9 cellular contexts compared by ENCODE assay signal in the genomic region with DNA sequence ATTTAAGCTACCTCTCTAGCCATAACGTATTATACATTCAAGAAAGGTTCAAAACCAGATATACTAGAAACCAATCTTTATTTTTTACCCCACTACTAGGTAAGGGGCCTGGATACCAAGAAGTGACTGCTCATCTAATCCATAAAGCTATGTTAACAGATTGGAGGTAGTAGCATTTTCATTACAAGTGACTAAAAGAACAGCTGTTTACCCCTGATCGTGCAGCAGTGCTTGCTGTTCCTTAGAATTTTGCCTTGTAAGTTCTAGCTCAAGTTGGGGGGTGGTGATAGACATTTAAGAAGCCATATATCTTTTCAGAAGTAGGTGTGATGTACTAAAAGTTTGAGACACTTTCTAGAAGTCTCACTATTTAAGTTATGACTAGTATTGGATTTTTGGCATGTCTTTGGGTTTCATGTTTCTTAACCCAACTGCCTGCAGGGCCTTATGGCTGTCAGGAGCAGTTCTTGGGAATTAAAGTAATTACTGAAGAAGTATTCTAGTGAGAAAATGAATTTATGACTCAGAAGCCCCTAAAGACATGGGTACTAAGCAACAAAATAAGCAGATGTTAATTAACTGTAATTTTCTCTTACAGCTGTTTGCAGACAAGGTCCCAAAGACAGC. TPM values are rescaled to one million over a fixed set of nuclear protein-coding genes. Genes with fewer than 3 reads are reported as not detected.
DNase-seq lines count a peak whose midpoint lies in the region; ATAC-seq, FAIRE-seq and TF ChIP-seq lines count a peak whose summit lies in the region.
"Had no signal": no experiment of that assay in that cellular context is flagged by ENCODE, and none has a peak within 500 bp of the region (broad histone marks: within the 10 kb centered on the region; RNA-seq: fewer than 3 reads in every experiment).

No MANE protein-coding gene starts in this region.

- intact Hi-C loops in activated naive CD4-positive, alpha-beta T cell treated with anti-CD3 and anti-CD28 coated beads for 36 hours (cut with micrococcal nuclease): no loop called here
- intact Hi-C loops in transverse colon (cut with DNase I; ENCODE audit: low total_unique reads): no loop called here
- intact Hi-C loops in left colon (cut with DNase I, micrococcal nuclease): no loop called here

- WGBS in transverse colon (ENCODE audit: low coverage in 1 of 2), 2 donors: 5 to 10% methylated on average over 2 of the region's 2 CpGs

- no peak for TF ChIP-seq CTCF in keratinocyte (optimal IDR thresholded peaks at IDR 0.05 in 1 of 3, IDR thresholded peaks at IDR 0.05 in 1 of 3, conservative IDR thresholded peaks at IDR 0.05 in 1 of 3; ENCODE audit: extremely low read depth in 1 of 3, insufficient read depth in 2 of 3, low read length in 3 of 3)
- TF ChIP-seq CTCF in transverse colon (IDR thresholded peaks at IDR 0.05): no peak

- peak overlapping the region; percentile 100 for H3K9ac ChIP-seq in keratinocyte (ENCODE audit: control insufficient read depth, extremely low read depth, insufficient read depth, low read length)

- CTCF ChIA-PET in activated naive CD4-positive, alpha-beta T cell treated with anti-CD3 and anti-CD28 coated beads for 36 hours (lab: Charles Lee): interaction anchor here (0.6 to 2.1 kb wide), 10 partner anchors 24 to 321 kb away, joined by 3 to 9 read pairs (median 4); no protein-coding TSS in a partner anchor

- no peaks in the 10 kb centered on the region for H3K9me3 ChIP-seq in keratinocyte (ENCODE audit: control insufficient read depth, low read depth, low read length)
- no peaks in the 10 kb centered on the region for H3K9me3 ChIP-seq in transverse colon

- no peaks in the 10 kb centered on the region for H3K27me3 Mint-ChIP-seq in activated naive CD4-positive, alpha-beta T cell treated with anti-CD3 and anti-CD28 coated beads for 36 hours (ENCODE audit: low read depth)

- DNase-seq in activated naive CD4-positive, alpha-beta T cell treated with anti-CD3 and anti-CD28 coated beads for 36 hours: no peak
- no peak for DNase-seq in activated naive CD4-positive, alpha-beta T cell treated with anti-CD3 and anti-CD28 coated beads, Interleukin-2, amount 50 U/mL, for 16 hours
- no peak for DNase-seq in activated naive CD4-positive, alpha-beta T cell treated with anti-CD3 and anti-CD28 coated beads, Interleukin-2, amount 50 U/mL, for 72 hours (ENCODE audit: low spot score in 2 of 2)
- DNase-seq in keratinocyte (ENCODE audit: low read depth, low spot score) (no peak), transverse colon (no peak), NCI-H2107 treated with DMSO at 0.1 percent for 48 hours (lab: John Stamatoyannopoulos, UW; ENCODE audit: unreplicated experiment) (no peak), left colon (no peak), SKM-1 treated with dmso at 0.1 percent for 144 hours (lab: John Stamatoyannopoulos, UW; ENCODE audit: unreplicated experiment) (no peak)
- DNase-seq: DMS79 treated with DMSO at 0.1 percent for 48 hours had no signal

- H3K36me3 ChIP-seq in keratinocyte (ENCODE audit: control insufficient read depth in 2 of 2, extremely low read depth in 1 of 2, insufficient read depth in 2 of 2, low read length in 2 of 2) (peaks cover 20 to 45% of the 10 kb centered on the region in 2 experiments), transverse colon (peaks cover 0 to 45% (median 20%) of the 10 kb centered on the region in 4 donors)

- H3K27ac ChIP-seq in keratinocyte (ENCODE audit: control insufficient read depth, insufficient read depth, low read length) (peak overlapping the region; percentile 100), transverse colon (peak overlapping the region; percentile 99 to 100 (median 100))

- TF ChIP-seq EP300 in transverse colon (IDR thresholded peaks at IDR 0.05; ENCODE audit: low read depth): no peak

- H3K27me3 ChIP-seq in keratinocyte (ENCODE audit: control insufficient read depth, extremely low read depth, insufficient read depth, low read length) (no peaks in the 10 kb centered on the region), transverse colon (no peaks in the 10 kb centered on the region)

- no peak overlapping the region for H2AFZ ChIP-seq in keratinocyte (ENCODE audit: control insufficient read depth, low read length)

- no peak for TF ChIP-seq POLR2A in transverse colon (IDR thresholded peaks at IDR 0.05)

- H3K4me1 Mint-ChIP-seq in activated naive CD4-positive, alpha-beta T cell treated with anti-CD3 and anti-CD28 coated beads for 36 hours (ENCODE audit: low read depth): peaks cover 30% of the 10 kb centered on the region

- H4K20me1 ChIP-seq in keratinocyte (ENCODE audit: control insufficient read depth, extremely low read depth, insufficient read depth, low read length): peaks cover 44% of the 10 kb centered on the region

- dilution Hi-C loops in keratinocyte (cut with MboI; ENCODE audit: extremely low pct_ligation_motif_present, low sequenced_read_pairs): no loop called here

- peak overlapping the region; percentile 73 to 98 (median 89) for H3K4me3 ChIP-seq in keratinocyte (ENCODE audit: control insufficient read depth in 2 of 3, extremely low read depth in 1 of 3, insufficient read depth in 2 of 3, low read depth in 1 of 3, low read length in 3 of 3)
- peak overlapping the region in 3 of 4 donors; percentile 79 to 83 (median 80) for H3K4me3 ChIP-seq in transverse colon

- H3K9me1 ChIP-seq in keratinocyte (ENCODE audit: control insufficient read depth, extremely low read depth, insufficient read depth, low read length): peaks cover 3% of the 10 kb centered on the region

- H3K4me2 ChIP-seq in keratinocyte (ENCODE audit: control insufficient read depth, extremely low read depth, insufficient read depth, low read depth, low read length): peak overlapping the region; percentile 97

- no peaks in the 10 kb centered on the region for H3K9me3 Mint-ChIP-seq in activated naive CD4-positive, alpha-beta T cell treated with anti-CD3 and anti-CD28 coated beads for 36 hours
- no peaks in the 10 kb centered on the region for H3K9me3 Mint-ChIP-seq in activated naive CD4-positive, alpha-beta T cell treated with anti-CD3 and anti-CD28 coated beads, Interleukin-2, amount 50 U/mL, for 72 hours

- peak overlapping the region; percentile 98 for H3K27ac Mint-ChIP-seq in activated naive CD4-positive, alpha-beta T cell treated with anti-CD3 and anti-CD28 coated beads for 36 hours
- peak overlapping the region; percentile 95 to 99 for H3K27ac Mint-ChIP-seq in activated naive CD4-positive, alpha-beta T cell treated with anti-CD3 and anti-CD28 coated beads, Interleukin-2, amount 50 U/mL, for 72 hours

- no peak for FAIRE-seq in keratinocyte (lab: Jason Lieb, UNC)

- no peak for ATAC-seq in activated naive CD4-positive, alpha-beta T cell treated with anti-CD3 and anti-CD28 coated beads, Interleukin-2, amount 50 U/mL, for 72 hours
- no peak for ATAC-seq in left colon

- H3K36me3 Mint-ChIP-seq in activated naive CD4-positive, alpha-beta T cell treated with anti-CD3 and anti-CD28 coated beads for 36 hours (ENCODE audit: low read depth): peaks cover 51% of the 10 kb centered on the region
- peaks cover 46 to 51% of the 10 kb centered on the region in 2 donors for H3K36me3 Mint-ChIP-seq in activated naive CD4-positive, alpha-beta T cell treated with anti-CD3 and anti-CD28 coated beads, Interleukin-2, amount 50 U/mL, for 72 hours

- in situ Hi-C loops in transverse colon (cut with MboI; ENCODE audit: low pct_ligation_motif_present in 1 of 4, low pct_unique_long_range_greater_than_20kb in 1 of 4, low sequenced_read_pairs in 3 of 4): loop anchor here in 1 of 4 donors (10.0 kb wide), 1 partner anchor 46 kb away; a partner anchor contains a TSS

- peak overlapping the region; percentile 98 for H3K4me3 Mint-ChIP-seq in activated naive CD4-positive, alpha-beta T cell treated with anti-CD3 and anti-CD28 coated beads for 36 hours

- H3K79me2 ChIP-seq in keratinocyte (ENCODE audit: control insufficient read depth, insufficient read depth, low read length): peaks cover 39% of the 10 kb centered on the region

- H3K4me1 ChIP-seq in keratinocyte (ENCODE audit: control insufficient read depth, extremely low read depth, insufficient read depth, low read length): peaks cover 23% of the 10 kb centered on the region
- H3K4me1 ChIP-seq in transverse colon: peaks cover 8 to 28% (median 22%) of the 10 kb centered on the region in 4 donors

RNA-seq across cellular contexts. Expression of a gene that starts 2.3 kb away (rescaled TPM):
- total RNA-seq in activated naive CD4-positive, alpha-beta T cell treated with anti-CD3 and anti-CD28 coated beads for 36 hours: 1,000 to 10,000 TPM; 3,406 to 3,423 TPM
- total RNA-seq in activated naive CD4-positive, alpha-beta T cell treated with anti-CD3 and anti-CD28 coated beads, Interleukin-2, amount 50 U/mL, for 72 hours: 1,000 to 10,000 TPM; 2,757 to 2,768 TPM
- 5,379 to 8,856 TPM (median 6,965 TPM) in 3 replicates for polyA plus RNA-seq in keratinocyte
- polyA plus RNA-seq in keratinocyte (2011; ENCODE audit: low read depth): 671 TPM
- polyA plus RNA-seq in keratinocyte (2011; cell fraction: cytosol; rRNA removed): 6,024 and 8,186 TPM in 2 replicates
- polyA plus RNA-seq in keratinocyte (2011; cell fraction: nucleus; rRNA removed): 3,422 and 3,586 TPM in 2 replicates
- polyA plus RNA-seq in keratinocyte (2012; ENCODE audit: low replicate concordance): 2,587 and 4,023 TPM in 2 replicates
- polyA minus RNA-seq in keratinocyte: 828 to 2,438 TPM (median 2,293 TPM) in 3 replicates
- polyA minus RNA-seq in keratinocyte (2011; cell fraction: cytosol; rRNA and poly(A)+ RNA removed): 1,285 TPM
- polyA minus RNA-seq in keratinocyte (2011; cell fraction: nucleus; rRNA and poly(A)+ RNA removed): 536 and 754 TPM in 2 replicates
- 1,000 to 10,000 TPM in 1 of 4 donors, 100 to 1,000 TPM in 3; 631 to 1,290 (median 820) TPM for total RNA-seq in transverse colon
- total RNA-seq in left colon: 1,000 to 10,000 TPM; 1,049 to 1,320 TPM

RNA-seq across cellular contexts. Expression of a gene that starts 49.1 kb away (rescaled TPM):
- total RNA-seq in activated naive CD4-positive, alpha-beta T cell treated with anti-CD3 and anti-CD28 coated beads for 36 hours: 100 to 1,000 TPM; 344 to 361 TPM
- 100 to 1,000 TPM; 264 to 330 TPM for total RNA-seq in activated naive CD4-positive, alpha-beta T cell treated with anti-CD3 and anti-CD28 coated beads, Interleukin-2, amount 50 U/mL, for 72 hours
- 62.6 to 139 TPM (median 131 TPM) in 3 replicates for polyA plus RNA-seq in keratinocyte
- polyA plus RNA-seq in keratinocyte (2011; ENCODE audit: low read depth): 54.4 TPM
- polyA plus RNA-seq in keratinocyte (2011; cell fraction: cytosol; rRNA removed): 79.9 and 107 TPM in 2 replicates
- polyA plus RNA-seq in keratinocyte (2011; cell fraction: nucleus; rRNA removed): 30.9 and 39.7 TPM in 2 replicates
- polyA plus RNA-seq in keratinocyte (2012; ENCODE audit: low replicate concordance): 58.6 and 129 TPM in 2 replicates
- polyA minus RNA-seq in keratinocyte: 47.6 to 84.5 TPM (median 48.3 TPM) in 3 replicates
- polyA minus RNA-seq in keratinocyte (2011; cell fraction: cytosol; rRNA and poly(A)+ RNA removed): 26.1 TPM
- 7.8 and 23.9 TPM in 2 replicates for polyA minus RNA-seq in keratinocyte (2011; cell fraction: nucleus; rRNA and poly(A)+ RNA removed)
- total RNA-seq in transverse colon (100 to 1,000 TPM in 3 of 4 donors, 10 to 100 TPM in 1; 99.6 to 418 (median 115) TPM), left colon (100 to 1,000 TPM; 126 to 147 TPM)

RNA-seq across cellular contexts. Expression of a gene that starts 50.1 kb away (rescaled TPM):
- 10 to 100 TPM; 83.1 to 86.5 TPM for total RNA-seq in activated naive CD4-positive, alpha-beta T cell treated with anti-CD3 and anti-CD28 coated beads for 36 hours
- 100 to 1,000 TPM; 124 to 176 TPM for total RNA-seq in activated naive CD4-positive, alpha-beta T cell treated with anti-CD3 and anti-CD28 coated beads, Interleukin-2, amount 50 U/mL, for 72 hours
- polyA plus RNA-seq in keratinocyte: 3.2 to 5.4 TPM (median 4.7 TPM) in 3 replicates
- polyA plus RNA-seq in keratinocyte (2011; ENCODE audit: low read depth): 9.1 TPM
- 2.0 and 4.4 TPM in 2 replicates for polyA plus RNA-seq in keratinocyte (2011; cell fraction: cytosol; rRNA removed)
- 30.8 and 44.3 TPM in 2 replicates for polyA plus RNA-seq in keratinocyte (2011; cell fraction: nucleus; rRNA removed)
- 19.4 TPM in 2 replicates for polyA plus RNA-seq in keratinocyte (2012; ENCODE audit: low replicate concordance)
- 9.7 to 19.9 TPM (median 10.2 TPM) in 3 replicates for polyA minus RNA-seq in keratinocyte
- 12.1 TPM for polyA minus RNA-seq in keratinocyte (2011; cell fraction: cytosol; rRNA and poly(A)+ RNA removed)
- 14.4 and 17.2 TPM in 2 replicates for polyA minus RNA-seq in keratinocyte (2011; cell fraction: nucleus; rRNA and poly(A)+ RNA removed)
- total RNA-seq in transverse colon: 10 to 100 TPM; 40.6 to 92.7 (median 69.3) TPM
- 10 to 100 TPM; 67.1 to 83.3 TPM for total RNA-seq in left colon
